ENCODE assay signal across 1 cellular context in genomic region chr12:104865080-104865479, GRCh38.
A peak's percentile ranks its signal among the peaks of the same experiment; 100 is the strongest.
TF ChIP-seq lines count a peak whose summit lies in the region.

No MANE protein-coding gene starts in this region.

TF ChIP-seq in GM12878, 131 proteins besides CTCF, POLR2A, EP300 and RAD21 (continued from another document):
- TF ChIP-seq, protein P1, sequence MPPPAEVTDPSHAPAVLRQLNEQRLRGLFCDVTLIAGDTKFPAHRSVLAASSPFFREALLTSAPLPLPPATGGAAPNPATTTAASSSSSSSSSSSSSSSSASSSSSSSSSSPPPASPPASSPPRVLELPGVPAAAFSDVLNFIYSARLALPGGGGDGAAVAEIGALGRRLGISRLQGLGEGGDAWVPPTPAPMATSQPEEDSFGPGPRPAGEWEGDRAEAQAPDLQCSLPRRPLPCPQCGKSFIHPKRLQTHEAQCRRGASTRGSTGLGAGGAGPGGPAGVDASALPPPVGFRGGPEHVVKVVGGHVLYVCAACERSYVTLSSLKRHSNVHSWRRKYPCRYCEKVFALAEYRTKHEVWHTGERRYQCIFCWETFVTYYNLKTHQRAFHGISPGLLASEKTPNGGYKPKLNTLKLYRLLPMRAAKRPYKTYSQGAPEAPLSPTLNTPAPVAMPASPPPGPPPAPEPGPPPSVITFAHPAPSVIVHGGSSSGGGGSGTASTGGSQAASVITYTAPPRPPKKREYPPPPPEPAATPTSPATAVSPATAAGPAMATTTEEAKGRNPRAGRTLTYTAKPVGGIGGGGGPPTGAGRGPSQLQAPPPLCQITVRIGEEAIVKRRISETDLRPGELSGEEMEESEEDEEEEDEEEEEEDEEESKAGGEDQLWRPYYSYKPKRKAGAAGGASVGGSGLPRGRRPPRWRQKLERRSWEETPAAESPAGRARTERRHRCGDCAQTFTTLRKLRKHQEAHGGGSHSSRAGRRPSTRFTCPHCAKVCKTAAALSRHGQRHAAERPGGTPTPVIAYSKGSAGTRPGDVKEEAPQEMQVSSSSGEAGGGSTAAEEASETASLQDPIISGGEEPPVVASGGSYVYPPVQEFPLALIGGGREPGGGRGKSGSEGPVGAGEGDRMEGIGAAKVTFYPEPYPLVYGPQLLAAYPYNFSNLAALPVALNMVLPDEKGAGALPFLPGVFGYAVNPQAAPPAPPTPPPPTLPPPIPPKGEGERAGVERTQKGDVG (CRISPR knock-in tag; IDR thresholded peaks at IDR 0.05): no peak
- peak; percentile 43; the same call in 1 of the 2 replicates for TF ChIP-seq JUNB (IDR thresholded peaks at IDR 0.05)
- no peak for TF ChIP-seq CBX3 (IDR thresholded peaks at IDR 0.05; ENCODE audit: borderline replicate concordance, low read depth)
- TF ChIP-seq IRF4 (IDR thresholded peaks at IDR 0.05; ENCODE audit: low read depth, low read length): 0 out of 2 replicates have a peak, but pooled peaks have one; percentile 29
- TF ChIP-seq ZNF217 (IDR thresholded peaks at IDR 0.05): peak; percentile 52; the same call in 1 of the 2 replicates
- no peak for TF ChIP-seq NR2C2 (IDR thresholded peaks at IDR 0.05; ENCODE audit: borderline replicate concordance, control insufficient read depth, insufficient read length, low read depth)
- no peak for TF ChIP-seq ZZZ3 (IDR thresholded peaks at IDR 0.05; ENCODE audit: control insufficient read depth, insufficient read length, low read depth)
- TF ChIP-seq, protein P2, sequence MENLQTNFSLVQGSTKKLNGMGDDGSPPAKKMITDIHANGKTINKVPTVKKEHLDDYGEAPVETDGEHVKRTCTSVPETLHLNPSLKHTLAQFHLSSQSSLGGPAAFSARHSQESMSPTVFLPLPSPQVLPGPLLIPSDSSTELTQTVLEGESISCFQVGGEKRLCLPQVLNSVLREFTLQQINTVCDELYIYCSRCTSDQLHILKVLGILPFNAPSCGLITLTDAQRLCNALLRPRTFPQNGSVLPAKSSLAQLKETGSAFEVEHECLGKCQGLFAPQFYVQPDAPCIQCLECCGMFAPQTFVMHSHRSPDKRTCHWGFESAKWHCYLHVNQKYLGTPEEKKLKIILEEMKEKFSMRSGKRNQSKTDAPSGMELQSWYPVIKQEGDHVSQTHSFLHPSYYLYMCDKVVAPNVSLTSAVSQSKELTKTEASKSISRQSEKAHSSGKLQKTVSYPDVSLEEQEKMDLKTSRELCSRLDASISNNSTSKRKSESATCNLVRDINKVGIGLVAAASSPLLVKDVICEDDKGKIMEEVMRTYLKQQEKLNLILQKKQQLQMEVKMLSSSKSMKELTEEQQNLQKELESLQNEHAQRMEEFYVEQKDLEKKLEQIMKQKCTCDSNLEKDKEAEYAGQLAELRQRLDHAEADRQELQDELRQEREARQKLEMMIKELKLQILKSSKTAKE (IDR thresholded peaks at IDR 0.05; ENCODE audit: low read depth, poor library complexity, severe bottlenecking): peak; percentile 61
- no peak for TF ChIP-seq RBBP5 (conservative IDR thresholded peaks at IDR 0.05)
- TF ChIP-seq, protein P3, sequence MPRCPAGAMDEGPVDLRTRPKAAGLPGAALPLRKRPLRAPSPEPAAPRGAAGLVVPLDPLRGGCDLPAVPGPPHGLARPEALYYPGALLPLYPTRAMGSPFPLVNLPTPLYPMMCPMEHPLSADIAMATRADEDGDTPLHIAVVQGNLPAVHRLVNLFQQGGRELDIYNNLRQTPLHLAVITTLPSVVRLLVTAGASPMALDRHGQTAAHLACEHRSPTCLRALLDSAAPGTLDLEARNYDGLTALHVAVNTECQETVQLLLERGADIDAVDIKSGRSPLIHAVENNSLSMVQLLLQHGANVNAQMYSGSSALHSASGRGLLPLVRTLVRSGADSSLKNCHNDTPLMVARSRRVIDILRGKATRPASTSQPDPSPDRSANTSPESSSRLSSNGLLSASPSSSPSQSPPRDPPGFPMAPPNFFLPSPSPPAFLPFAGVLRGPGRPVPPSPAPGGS (IDR thresholded peaks at IDR 0.05; ENCODE audit: borderline replicate concordance, insufficient read depth, low read depth, low read length, poor library complexity, severe bottlenecking): peak; percentile 37
- TF ChIP-seq TARDBP (IDR thresholded peaks at IDR 0.05; ENCODE audit: borderline replicate concordance): no peak
- TF ChIP-seq CHD1 (IDR thresholded peaks at IDR 0.05; ENCODE audit: low read depth, low read length): no peak
- no peak for TF ChIP-seq PAX8 (IDR thresholded peaks at IDR 0.05)
- TF ChIP-seq, protein P4, sequence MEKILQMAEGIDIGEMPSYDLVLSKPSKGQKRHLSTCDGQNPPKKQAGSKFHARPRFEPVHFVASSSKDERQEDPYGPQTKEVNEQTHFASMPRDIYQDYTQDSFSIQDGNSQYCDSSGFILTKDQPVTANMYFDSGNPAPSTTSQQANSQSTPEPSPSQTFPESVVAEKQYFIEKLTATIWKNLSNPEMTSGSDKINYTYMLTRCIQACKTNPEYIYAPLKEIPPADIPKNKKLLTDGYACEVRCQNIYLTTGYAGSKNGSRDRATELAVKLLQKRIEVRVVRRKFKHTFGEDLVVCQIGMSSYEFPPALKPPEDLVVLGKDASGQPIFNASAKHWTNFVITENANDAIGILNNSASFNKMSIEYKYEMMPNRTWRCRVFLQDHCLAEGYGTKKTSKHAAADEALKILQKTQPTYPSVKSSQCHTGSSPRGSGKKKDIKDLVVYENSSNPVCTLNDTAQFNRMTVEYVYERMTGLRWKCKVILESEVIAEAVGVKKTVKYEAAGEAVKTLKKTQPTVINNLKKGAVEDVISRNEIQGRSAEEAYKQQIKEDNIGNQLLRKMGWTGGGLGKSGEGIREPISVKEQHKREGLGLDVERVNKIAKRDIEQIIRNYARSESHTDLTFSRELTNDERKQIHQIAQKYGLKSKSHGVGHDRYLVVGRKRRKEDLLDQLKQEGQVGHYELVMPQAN (conservative IDR thresholded peaks at IDR 0.05): no peak
- no peak for TF ChIP-seq FOXK2 (IDR thresholded peaks at IDR 0.05)
- TF ChIP-seq NFIC (IDR thresholded peaks at IDR 0.05; ENCODE audit: low read depth, low read length): 0 out of 2 replicates have a peak, but pooled peaks have one; percentile 33
- no peak for TF ChIP-seq RCOR1 (conservative IDR thresholded peaks at IDR 0.05; ENCODE audit: low read depth, low read length)
- TF ChIP-seq ZNF274 (IDR thresholded peaks at IDR 0.05; ENCODE audit: insufficient read depth, insufficient read length): no peak
- TF ChIP-seq EZH2 (IDR thresholded peaks at IDR 0.05; ENCODE audit: borderline replicate concordance, control insufficient read depth, low read depth, low read length): no peak
- no peak for TF ChIP-seq ZBED1 (IDR thresholded peaks at IDR 0.05; ENCODE audit: borderline replicate concordance)
- TF ChIP-seq TCF3 (IDR thresholded peaks at IDR 0.05; ENCODE audit: borderline replicate concordance, insufficient read depth, low read depth, low read length): no peak
- no peak for TF ChIP-seq SREBF1 (IDR thresholded peaks at IDR 0.05; ENCODE audit: low read length)
- no peak for TF ChIP-seq KDM1A (IDR thresholded peaks at IDR 0.05; ENCODE audit: borderline replicate concordance)
- 0 out of 4 replicates have a peak, but pooled peaks of 1 of the 2 experiments have one; percentile 41 for TF ChIP-seq CEBPB (IDR thresholded peaks at IDR 0.05; ENCODE audit: borderline replicate concordance in 1 of 2, low read depth in 2 of 2, low read length in 2 of 2)
- no peak for TF ChIP-seq CUX1 (IDR thresholded peaks at IDR 0.05; ENCODE audit: insufficient replicate concordance, low read depth, low read length)
- peak; percentile 71 for TF ChIP-seq RAD51 (IDR thresholded peaks at IDR 0.05)
- TF ChIP-seq BCL11A (IDR thresholded peaks at IDR 0.05; ENCODE audit: low read depth, low read length): 0 out of 2 replicates have a peak, but pooled peaks have one; percentile 23
- TF ChIP-seq TAF1 (IDR thresholded peaks at IDR 0.05; ENCODE audit: borderline replicate concordance, low read depth, low read length): no peak
- TF ChIP-seq, protein P5, sequence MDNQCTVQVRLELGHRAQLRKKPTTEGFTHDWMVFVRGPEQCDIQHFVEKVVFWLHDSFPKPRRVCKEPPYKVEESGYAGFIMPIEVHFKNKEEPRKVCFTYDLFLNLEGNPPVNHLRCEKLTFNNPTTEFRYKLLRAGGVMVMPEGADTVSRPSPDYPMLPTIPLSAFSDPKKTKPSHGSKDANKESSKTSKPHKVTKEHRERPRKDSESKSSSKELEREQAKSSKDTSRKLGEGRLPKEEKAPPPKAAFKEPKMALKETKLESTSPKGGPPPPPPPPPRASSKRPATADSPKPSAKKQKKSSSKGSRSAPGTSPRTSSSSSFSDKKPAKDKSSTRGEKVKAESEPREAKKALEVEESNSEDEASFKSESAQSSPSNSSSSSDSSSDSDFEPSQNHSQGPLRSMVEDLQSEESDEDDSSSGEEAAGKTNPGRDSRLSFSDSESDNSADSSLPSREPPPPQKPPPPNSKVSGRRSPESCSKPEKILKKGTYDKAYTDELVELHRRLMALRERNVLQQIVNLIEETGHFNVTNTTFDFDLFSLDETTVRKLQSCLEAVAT (IDR thresholded peaks at IDR 0.05): no peak
- no peak for TF ChIP-seq SMAD5 (IDR thresholded peaks at IDR 0.05; ENCODE audit: low read depth)
- peak; percentile 53; the same call in 1 of the 2 replicates for TF ChIP-seq MEF2A (IDR thresholded peaks at IDR 0.05; ENCODE audit: insufficient read depth, low read depth, low read length)
- 0 out of 2 replicates have a peak, but pooled peaks have one; percentile 24 for TF ChIP-seq ZNF24 (IDR thresholded peaks at IDR 0.05)
- TF ChIP-seq BHLHE40 (IDR thresholded peaks at IDR 0.05; ENCODE audit: borderline replicate concordance in 1 of 2, low read depth in 2 of 2, low read length in 1 of 2): peak; percentile 21 to 53; a peak in 1 of 4 replicates
- TF ChIP-seq TCF7 (IDR thresholded peaks at IDR 0.05; ENCODE audit: borderline replicate concordance): no peak
- TF ChIP-seq DPF2 (IDR thresholded peaks at IDR 0.05): 0 out of 2 replicates have a peak, but pooled peaks have one; percentile 36
- TF ChIP-seq GATAD2B (conservative IDR thresholded peaks at IDR 0.05; ENCODE audit: low read depth): no peak
- TF ChIP-seq SIN3A (IDR thresholded peaks at IDR 0.05; ENCODE audit: low read depth, low read length): no peak
- peak in 1 of 2 experiments; percentile 56; a peak in 1 of 4 replicates for TF ChIP-seq ETV6 (conservative IDR thresholded peaks at IDR 0.05 in 1 of 2, IDR thresholded peaks at IDR 0.05 in 1 of 2; ENCODE audit: borderline replicate concordance in 1 of 2, low read depth in 1 of 2)
- peak; percentile 53 to 69; a peak in 3 of 4 replicates for TF ChIP-seq IKZF2 (IDR thresholded peaks at IDR 0.05)
- TF ChIP-seq SPI1 (IDR thresholded peaks at IDR 0.05; ENCODE audit: borderline replicate concordance, insufficient read depth, low read depth, low read length): peak; percentile 83
- peak; percentile 56 for TF ChIP-seq RUNX3 (IDR thresholded peaks at IDR 0.05; ENCODE audit: low read length)
- TF ChIP-seq SMAD1 (IDR thresholded peaks at IDR 0.05; ENCODE audit: low read depth, partially characterized antibody): no peak
- TF ChIP-seq PBX3 (IDR thresholded peaks at IDR 0.05; ENCODE audit: insufficient replicate concordance, low read depth, low read length): no peak
- TF ChIP-seq TCF12 (IDR thresholded peaks at IDR 0.05; ENCODE audit: low read depth, low read length): 0 out of 2 replicates have a peak, but pooled peaks have one; percentile 45
- no peak for TF ChIP-seq RFX5 (IDR thresholded peaks at IDR 0.05; ENCODE audit: low read depth, low read length)
- no peak for TF ChIP-seq SUPT20H (IDR thresholded peaks at IDR 0.05; ENCODE audit: borderline replicate concordance, control insufficient read depth, low read depth, low read length)
- TF ChIP-seq MTA2 (IDR thresholded peaks at IDR 0.05; ENCODE audit: low read depth): peak; percentile 75
- TF ChIP-seq PAX5 (IDR thresholded peaks at IDR 0.05; ENCODE audit: borderline replicate concordance, low read depth, low read length): no peak
- no peak for TF ChIP-seq NR2F1 (conservative IDR thresholded peaks at IDR 0.05)
- no peak for TF ChIP-seq SIX5 (IDR thresholded peaks at IDR 0.05; ENCODE audit: low read depth, low read length, severe bottlenecking)
- no peak for TF ChIP-seq HCFC1 (IDR thresholded peaks at IDR 0.05; ENCODE audit: low read length)
- TF ChIP-seq TBL1XR1 (IDR thresholded peaks at IDR 0.05; ENCODE audit: low read depth, low read length): no peak
- TF ChIP-seq BRCA1 (IDR thresholded peaks at IDR 0.05; ENCODE audit: low read depth, low read length): no peak
- TF ChIP-seq EED (IDR thresholded peaks at IDR 0.05; ENCODE audit: low read depth): 0 out of 2 replicates have a peak, but pooled peaks have one; percentile 14
